Comparison of ENCODE assay signal across 18 cellular contexts in the genomic region with DNA sequence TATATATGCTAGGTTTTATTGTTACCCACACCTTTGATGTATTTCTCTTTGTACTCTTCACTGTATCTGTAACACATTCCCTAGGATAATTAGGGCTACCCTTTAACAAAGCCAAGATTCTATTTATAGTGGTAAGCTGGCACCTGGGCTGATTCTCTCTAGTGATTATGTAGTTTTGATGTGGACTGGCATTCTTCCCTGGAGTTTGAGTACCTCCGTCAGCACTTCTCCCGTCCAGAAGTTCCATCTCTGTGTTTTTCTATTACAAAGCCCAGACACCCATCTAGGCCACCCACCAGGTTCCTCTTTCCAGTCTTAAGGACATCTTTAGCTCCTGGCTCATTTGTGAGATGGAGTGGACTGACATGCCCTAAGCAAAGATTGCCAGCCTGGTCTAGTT.
"Had no signal": no experiment of that assay in that cellular context is flagged by ENCODE, and none has a peak within 500 bp of the region (broad histone marks: within the 10 kb centered on the region; RNA-seq: fewer than 3 reads in every experiment).

No MANE protein-coding gene starts in this region.

- H3K4me3 ChIP-seq: esophagus squamous epithelium, skin epidermis, tibial artery, uterus had no signal

- H3K4me1 ChIP-seq: esophagus squamous epithelium, tibial artery, uterus had no signal

- H3K27ac Mint-ChIP-seq: nephron, progenitor cell of endocrine pancreas had no signal

- H3K9me3 Mint-ChIP-seq: nephron had no signal

- H3K27ac ChIP-seq: esophagus squamous epithelium, skin epidermis, tibial artery, uterus had no signal

- H3K36me3 ChIP-seq: esophagus squamous epithelium, tibial artery, uterus had no signal

- ATAC-seq: right cardiac atrium, SK-N-SH treated with all-trans-retinoic acid at 6 μM for 48 hours had no signal

- H3K4me3 Mint-ChIP-seq: nephron had no signal

- H3K27me3 ChIP-seq: esophagus squamous epithelium, tibial artery, uterus had no signal

- H3K9me3 ChIP-seq: esophagus squamous epithelium, tibial artery, uterus had no signal

- H3K4me1 Mint-ChIP-seq: nephron had no signal

- DNase-seq: activated CD4-positive, alpha-beta T cell treated with anti-CD3 and anti-CD28 coated beads, Interleukin-2, amount 50 U/mL, for 48 hours; activated CD4-positive, CD25-positive, alpha-beta regulatory T cell treated with anti-CD3 and anti-CD28 coated beads, Interleukin-2, amount 50 U/mL, for 72 hours; activated naive CD4-positive, alpha-beta T cell treated with Interleukin-2 at 50 U/mL for 16 hours; caudate nucleus; esophagus squamous epithelium; hippocampal formation; kidney; mesendoderm; nucleus accumbens; right cardiac atrium; stimulated activated CD4-positive, alpha-beta T cell treated with anti-CD3 and anti-CD28 coated beads, Interleukin-4, amount 100 ng/mL, for 24 hours; T-helper 9 cell; tibial artery; uterus had no signal
